In the genomic region with DNA sequence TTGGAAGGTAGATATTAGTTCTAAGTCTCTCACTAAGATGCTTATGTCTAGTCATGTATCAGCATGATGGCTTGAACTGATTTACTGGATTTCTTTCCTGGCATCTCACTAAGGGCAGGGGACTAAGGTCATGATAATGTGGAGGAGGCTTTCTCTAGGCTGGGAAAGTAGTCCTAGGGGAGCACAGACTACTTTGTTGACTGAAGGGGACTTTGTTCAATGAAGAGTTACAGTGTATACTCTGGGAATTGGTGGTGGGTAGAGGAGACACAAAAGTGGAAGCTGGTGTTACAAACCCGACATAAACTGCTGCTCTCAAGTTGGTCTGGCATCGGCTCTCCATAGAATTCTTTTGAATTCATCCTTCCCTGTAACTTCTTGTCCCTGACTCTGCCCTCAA, we compare ENCODE assay signal across 1 cellular context.
TF ChIP-seq lines count a peak whose summit lies in the region.

No MANE protein-coding gene starts in this region.

TF ChIP-seq in IMR-90, 13 proteins besides CTCF, POLR2A, EP300 and RAD21:
- TF ChIP-seq RFX5 (IDR thresholded peaks at IDR 0.05; ENCODE audit: low read depth, low read length) (no peak), NFE2L2 (IDR thresholded peaks at IDR 0.05; ENCODE audit: low read depth, low read length) (no peak), SMC3 (IDR thresholded peaks at IDR 0.05; ENCODE audit: low read depth, low read length) (no peak)
